11 cellular contexts compared by ENCODE assay signal in genomic region chr3:117763561-117763960, GRCh38.
A peak's percentile ranks its signal among the peaks of the same experiment; 100 is the strongest.
DNase-seq lines count a peak whose midpoint lies in the region; ATAC-seq and TF ChIP-seq lines count a peak whose summit lies in the region.
"Had no signal": no experiment of that assay in that cellular context is flagged by ENCODE, and none has a peak within 500 bp of the region (broad histone marks: within the 10 kb centered on the region; RNA-seq: fewer than 3 reads in every experiment).

No MANE protein-coding gene starts in this region.

- H3K36me3 Mint-ChIP-seq in CD8-positive, alpha-beta memory T cell, result no peaks in the 10 kb centered on the region
- H3K36me3 Mint-ChIP-seq: CD14-positive monocyte had no signal

- CTCF ChIA-PET in CD8-positive, alpha-beta memory T cell (lab: Charles Lee), result no interaction called here

- no peaks in the 10 kb centered on the region for H3K9me3 ChIP-seq in neural cell (ENCODE audit: low read length)
- no peaks in the 10 kb centered on the region for H3K9me3 ChIP-seq in CD8-positive, alpha-beta memory T cell (ENCODE audit: low read length)

- H3K27ac Mint-ChIP-seq in CD8-positive, alpha-beta memory T cell, result no peak overlapping the region
- H3K27ac Mint-ChIP-seq: CD14-positive monocyte, HFFc6 had no signal

- H3K36me3 ChIP-seq in neural cell (ENCODE audit: insufficient read depth, low read length), result no peaks in the 10 kb centered on the region
- no peaks in the 10 kb centered on the region for H3K36me3 ChIP-seq in CD8-positive, alpha-beta memory T cell (ENCODE audit: insufficient read depth, low read length)

- no peaks in the 10 kb centered on the region for H3K27me3 ChIP-seq in neural cell (ENCODE audit: insufficient read depth, low read depth, low read length)
- no peaks in the 10 kb centered on the region for H3K27me3 ChIP-seq in CD8-positive, alpha-beta memory T cell (ENCODE audit: insufficient read depth, low read length, poor library complexity, severe bottlenecking)

- peak overlapping the region; percentile 29 for H3K27ac ChIP-seq in caudate nucleus (ENCODE audit: low read depth, low read length)
- peak overlapping the region; percentile 67 for H3K27ac ChIP-seq in neural cell (ENCODE audit: low read length)
- no peak overlapping the region for H3K27ac ChIP-seq in CD8-positive, alpha-beta memory T cell (ENCODE audit: low read depth, low read length)

- no peak overlapping the region for H3K4me2 ChIP-seq in neural cell (ENCODE audit: low read length)

- no peaks in the 10 kb centered on the region for H3K9me2 ChIP-seq in neural cell (ENCODE audit: insufficient read depth, low read length)

- no peak for ATAC-seq in HG03135 (IDR thresholded peaks at IDR 0.05; ENCODE audit: unreplicated experiment)

- no peak overlapping the region for H2AFZ ChIP-seq in neural cell (ENCODE audit: low read depth, low read length)

- H3K79me2 ChIP-seq in neural cell (replicated peaks; ENCODE audit: insufficient read depth, low read length), result no peaks in the 10 kb centered on the region

- H3K4me3 Mint-ChIP-seq in CD8-positive, alpha-beta memory T cell, result no peak overlapping the region
- H3K4me3 Mint-ChIP-seq: CD14-positive monocyte, HFFc6 had no signal

- peak; percentile 80 for DNase-seq in NCI-H82 (lab: John Stamatoyannopoulos, UW)
- no peak for DNase-seq in caudate nucleus (lab: John Stamatoyannopoulos, UW)
- DNase-seq in CD8-positive, alpha-beta memory T cell, result no peak
- no peak for DNase-seq in middle frontal gyrus (ENCODE audit: extremely low spot score, low spot score)
- DNase-seq in LoVo (ENCODE audit: low spot score), result no peak
- DNase-seq: DMS 273 treated with DMSO at 0.1 percent for 48 hours, HCEC 1CT, HFFc6 had no signal

- TF ChIP-seq CTCF in neural cell (IDR thresholded peaks at IDR 0.05; ENCODE audit: poor library complexity, severe bottlenecking), result no peak

- TF ChIP-seq RAD21 in neural cell (conservative IDR thresholded peaks at IDR 0.05), result no peak

- TF ChIP-seq EP300 in neural cell (conservative IDR thresholded peaks at IDR 0.05; ENCODE audit: poor library complexity, severe bottlenecking), result peak; percentile 77

- H3K4me3 ChIP-seq in neural cell (ENCODE audit: low read length), result peak overlapping the region; percentile 36
- no peak overlapping the region for H3K4me3 ChIP-seq in CD8-positive, alpha-beta memory T cell (ENCODE audit: low read length)

- H3K9ac ChIP-seq in neural cell (ENCODE audit: low read length), result no peak overlapping the region

- H3K9me3 Mint-ChIP-seq in CD8-positive, alpha-beta memory T cell, result peaks cover 5 to 22% (median 9%) of the 10 kb centered on the region in 5 donors

- no peaks in the 10 kb centered on the region for H4K20me1 ChIP-seq in neural cell (ENCODE audit: insufficient read depth)

- H3K4me1 ChIP-seq in CD8-positive, alpha-beta memory T cell (ENCODE audit: insufficient read depth, low read length), result no peaks in the 10 kb centered on the region

- H3K4me1 Mint-ChIP-seq in CD8-positive, alpha-beta memory T cell, result no peaks in the 10 kb centered on the region
- H3K4me1 Mint-ChIP-seq: CD14-positive monocyte had no signal

- H3F3A ChIP-seq in neural cell (ENCODE audit: insufficient read depth, low read length, poor library complexity, severe bottlenecking), result peaks cover 7% of the 10 kb centered on the region

- H3K27me3 Mint-ChIP-seq in CD8-positive, alpha-beta memory T cell, result no peaks in the 10 kb centered on the region

- POLR2A ChIA-PET in CD8-positive, alpha-beta memory T cell (lab: Charles Lee), result no interaction called here

TF ChIP-seq in neural cell, 6 proteins besides CTCF, POLR2A, EP300 and RAD21:
- no peak for TF ChIP-seq MXI1 (conservative IDR thresholded peaks at IDR 0.05; ENCODE audit: poor library complexity, severe bottlenecking)
- TF ChIP-seq POLR2AphosphoS5 (IDR thresholded peaks at IDR 0.05), result peak; percentile 31
- TF ChIP-seq TAF1 (IDR thresholded peaks at IDR 0.05; ENCODE audit: low read depth), result no peak
- no peak for TF ChIP-seq SMC3 (conservative IDR thresholded peaks at IDR 0.05; ENCODE audit: poor library complexity)
TF ChIP-seq in neural cell: peak in this region for 1.
